ENCODE assay signal across 12 cellular contexts in genomic region chr1:39272791-39273071, GRCh38.
DNase-seq lines count a peak whose midpoint lies in the region; ATAC-seq and TF ChIP-seq lines count a peak whose summit lies in the region.
"Had no signal": no experiment of that assay in that cellular context is flagged by ENCODE, and none has a peak within 500 bp of the region (broad histone marks: within the 10 kb centered on the region; RNA-seq: fewer than 3 reads in every experiment).

No MANE protein-coding gene starts in this region.

- peaks cover 74% of the 10 kb centered on the region for H3K4me1 Mint-ChIP-seq in stimulated activated effector memory CD8-positive, alpha-beta T cell treated with anti-CD3 and anti-CD28 coated beads, Interleukin-12 subunit alpha, Interleukin-12 subunit beta, amount 100 ng/mL, for 72 hours

- peak overlapping the region; percentile 84 for H3K27ac Mint-ChIP-seq in stimulated activated effector memory CD8-positive, alpha-beta T cell treated with anti-CD3 and anti-CD28 coated beads, Interleukin-12 subunit alpha, Interleukin-12 subunit beta, amount 100 ng/mL, for 72 hours

- H3K27ac ChIP-seq in OCI-LY3 (ENCODE audit: low read length) (peak overlapping the region; percentile 55), hepatocyte (peak overlapping the region; percentile 45)
- H3K27ac ChIP-seq: epithelial cell of prostate had no signal

- TF ChIP-seq CTCF in OCI-LY3 (IDR thresholded peaks at IDR 0.05; ENCODE audit: low read depth, low read length) (no peak), hepatocyte (IDR thresholded peaks at IDR 0.05; ENCODE audit: poor library complexity) (no peak)

- WGBS in hepatocyte (ENCODE audit: low lambda C conversion rate, missing lambda C conversion rate): 86% methylated on average over 1 of the region's 1 CpG

- DNase-seq in NCI-H2171 treated with DMSO at 0.1 percent for 48 hours (lab: John Stamatoyannopoulos, UW) (peak; percentile 75), NCI-H2171 (lab: John Stamatoyannopoulos, UW) (no peak), hepatocyte (ENCODE audit: low spot score) (no peak), NK-92 (lab: John Stamatoyannopoulos, UW; ENCODE audit: unreplicated experiment) (no peak)
- no peak for DNase-seq in stimulated activated effector memory CD8-positive, alpha-beta T cell treated with anti-CD3 and anti-CD28 coated beads, Interleukin-12 subunit alpha, Interleukin-12 subunit beta, amount 100 ng/mL, for 72 hours (ENCODE audit: low spot score in 2 of 2)
- no peak for DNase-seq in effector CD4-positive, alpha-beta T cell
- DNase-seq: activated CD4-positive, CD25-positive, alpha-beta regulatory T cell; activated naive CD4-positive, alpha-beta T cell treated with anti-CD3 and anti-CD28 coated beads, Interleukin-2, amount 50 U/mL, for 16 hours had no signal

- no peaks in the 10 kb centered on the region for H3K36me3 ChIP-seq in OCI-LY3 (replicated peaks; ENCODE audit: low read depth, low read length)
- no peaks in the 10 kb centered on the region for H3K36me3 ChIP-seq in hepatocyte (replicated peaks; ENCODE audit: insufficient read depth, low read depth)
- H3K36me3 ChIP-seq: ovary had no signal

- H3K4me2 ChIP-seq in OCI-LY3 (ENCODE audit: low read length): peak overlapping the region; percentile 71
- peak overlapping the region; percentile 72 for H3K4me2 ChIP-seq in hepatocyte

- ATAC-seq in stimulated activated effector memory CD8-positive, alpha-beta T cell treated with anti-CD3 and anti-CD28 coated beads, Interleukin-12 subunit alpha, Interleukin-12 subunit beta, amount 100 ng/mL, for 72 hours: no peak
- no peak for ATAC-seq in GM18502 (IDR thresholded peaks at IDR 0.05; ENCODE audit: poor library complexity, unreplicated experiment)

- peak overlapping the region; percentile 46; the same call in 1 of the 2 replicates for H3K4me3 ChIP-seq in OCI-LY3 (ENCODE audit: low read length)
- no peak overlapping the region for H3K4me3 ChIP-seq in hepatocyte
- H3K4me3 ChIP-seq: ovary had no signal

- H3K27me3 ChIP-seq in OCI-LY3 (ENCODE audit: low read depth, low read length) (no peaks in the 10 kb centered on the region), hepatocyte (no peaks in the 10 kb centered on the region)
- H3K27me3 ChIP-seq: ovary had no signal

- peaks cover 67% of the 10 kb centered on the region for H3K36me3 Mint-ChIP-seq in stimulated activated effector memory CD8-positive, alpha-beta T cell treated with anti-CD3 and anti-CD28 coated beads, Interleukin-12 subunit alpha, Interleukin-12 subunit beta, amount 100 ng/mL, for 72 hours

- H3K79me2 ChIP-seq in OCI-LY3 (ENCODE audit: low read length) (peaks cover 53% of the 10 kb centered on the region), hepatocyte (peaks cover 62% of the 10 kb centered on the region)

- H2AFZ ChIP-seq in OCI-LY3 (ENCODE audit: low read depth, low read length) (no peak overlapping the region), hepatocyte (no peak overlapping the region)

- H4K20me1 ChIP-seq in OCI-LY3 (ENCODE audit: insufficient read depth, low read length) (no peaks in the 10 kb centered on the region), hepatocyte (ENCODE audit: insufficient read depth, poor library complexity, severe bottlenecking) (peaks cover 2% of the 10 kb centered on the region)

- H3K4me1 ChIP-seq in OCI-LY3 (ENCODE audit: low read length): peaks cover 62% of the 10 kb centered on the region
- H3K4me1 ChIP-seq in hepatocyte (ENCODE audit: insufficient read depth): peaks cover 29% of the 10 kb centered on the region

- H3K9me2 ChIP-seq in hepatocyte (replicated peaks; ENCODE audit: insufficient read depth): no peaks in the 10 kb centered on the region

- H3K4me3 Mint-ChIP-seq in stimulated activated effector memory CD8-positive, alpha-beta T cell treated with anti-CD3 and anti-CD28 coated beads, Interleukin-12 subunit alpha, Interleukin-12 subunit beta, amount 100 ng/mL, for 72 hours: peak overlapping the region; percentile 30

- H3K9me3 Mint-ChIP-seq in stimulated activated effector memory CD8-positive, alpha-beta T cell treated with anti-CD3 and anti-CD28 coated beads, Interleukin-12 subunit alpha, Interleukin-12 subunit beta, amount 100 ng/mL, for 72 hours: no peaks in the 10 kb centered on the region

- H3K9me3 ChIP-seq in OCI-LY3 (ENCODE audit: insufficient read depth, low read length) (no peaks in the 10 kb centered on the region), hepatocyte (ENCODE audit: low read depth) (no peaks in the 10 kb centered on the region)
- H3K9me3 ChIP-seq: ovary had no signal

- no peak overlapping the region for H3K9ac ChIP-seq in OCI-LY3 (ENCODE audit: low read length)
